Comparison of ENCODE assay signal across 8 cellular contexts in genomic region chrX:45681891-45682290, GRCh38.
"Had no signal": no experiment of that assay in that cellular context is flagged by ENCODE, and none has a peak within 500 bp of the region (broad histone marks: within the 10 kb centered on the region; RNA-seq: fewer than 3 reads in every experiment).

No MANE protein-coding gene starts in this region.

- ATAC-seq: K562 had no signal

- H3K9ac ChIP-seq: KMS-11 had no signal

- H3K4me1 Mint-ChIP-seq: IgD-negative memory B cell had no signal

- DNase-seq: IMR-90, KBM-7, KG1 had no signal

- H3K36me3 Mint-ChIP-seq: IgD-negative memory B cell had no signal

- H3K4me2 ChIP-seq: KMS-11 had no signal

- H3K27ac ChIP-seq: HL-60, KMS-11 had no signal

- FAIRE-seq: HTR-8/SVneo, K562 had no signal

- H3K27ac Mint-ChIP-seq: IgD-negative memory B cell had no signal

- H3K4me3 Mint-ChIP-seq: IgD-negative memory B cell had no signal

- H3K4me3 ChIP-seq: K562 had no signal
